In genomic region chr5:163437011-163437308, GRCh38 we compare ENCODE assay signal across 1 cellular context.
TF ChIP-seq lines count a peak whose summit lies in the region.

No MANE protein-coding gene starts in this region.

TF ChIP-seq in GM12878, 131 proteins besides CTCF, POLR2A, EP300 and RAD21:
- peak; percentile 61; the same call in 1 of the 2 replicates for TF ChIP-seq PAX8 (IDR thresholded peaks at IDR 0.05)
- TF ChIP-seq PML (IDR thresholded peaks at IDR 0.05; ENCODE audit: low read length), result peak; percentile 77
- TF ChIP-seq FOXM1 (IDR thresholded peaks at IDR 0.05; ENCODE audit: low read depth, low read length), result 0 out of 2 replicates have a peak, but pooled peaks have one; percentile 13
- TF ChIP-seq SRF (IDR thresholded peaks at IDR 0.05; ENCODE audit: low read depth in 2 of 2, low read length in 2 of 2), result no peak
- TF ChIP-seq SMAD5 (IDR thresholded peaks at IDR 0.05; ENCODE audit: low read depth), result 0 out of 2 replicates have a peak, but pooled peaks have one; percentile 71
- TF ChIP-seq E2F8 (IDR thresholded peaks at IDR 0.05; ENCODE audit: low read depth, partially characterized antibody), result peak; percentile 40
